32 cellular contexts compared by ENCODE assay signal in the genomic region with DNA sequence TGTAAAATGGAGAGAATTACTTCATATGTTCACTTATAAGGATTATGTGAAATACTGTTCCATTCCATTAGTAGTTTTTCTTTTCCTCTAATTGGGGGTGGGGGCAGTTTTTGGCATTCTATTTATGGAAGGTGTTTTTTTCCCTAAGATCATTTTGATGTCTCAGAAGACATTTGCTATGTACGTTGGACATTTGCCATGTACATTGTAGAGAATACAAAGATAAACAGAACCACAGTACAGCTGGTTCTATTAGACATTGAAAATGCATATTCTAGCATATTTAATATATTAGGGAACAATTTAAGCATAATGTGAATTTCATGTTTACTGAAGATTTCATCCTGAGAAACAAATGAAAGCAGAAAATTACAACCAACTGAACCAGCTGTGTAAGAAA.
"Had no signal": no experiment of that assay in that cellular context is flagged by ENCODE, and none has a peak within 500 bp of the region (broad histone marks: within the 10 kb centered on the region; RNA-seq: fewer than 3 reads in every experiment).

No MANE protein-coding gene starts in this region.

- H3K27ac Mint-ChIP-seq: activated CD4-positive, alpha-beta T cell treated with anti-CD3 and anti-CD28 coated beads for 36 hours; activated CD4-positive, alpha-beta T cell treated with anti-CD3 and anti-CD28 coated beads, Interleukin-2, amount 10 ng/mL, durations not matched to agents 7 days and 5 days; activated CD8-positive, alpha-beta T cell treated with anti-CD3 and anti-CD28 coated beads, Interleukin-2, amount 10 ng/mL, durations not matched to agents 7 days and 5 days; activated naive CD8-positive, alpha-beta T cell treated with anti-CD3 and anti-CD28 coated beads for 36 hours; activated T-helper 1 cell treated with anti-CD3 and anti-CD28 coated beads, Interleukin-12 subunit alpha, Interleukin-12 subunit beta, Interleukin-2, Interleukin-4 antibody, amounts not matched to agents 30 ng/mL and 10 ng/mL and 1 ng/mL, durations not matched to agents 14 hours and 24 hours and 36 hours; T-helper 1 cell treated with Interleukin-12 subunit alpha and Interleukin-12 subunit beta and Interleukin-4 antibody, amounts not matched to agents 30 μg/mL and 1 μg/mL, for 36 hours; T-helper 2 cell treated with Interferon-gamma antibody and Interleukin-4, amounts not matched to agents 5 μg/mL and 100 μg/mL, for 36 hours had no signal

- H3K9me3 Mint-ChIP-seq: activated CD4-positive, alpha-beta T cell treated with anti-CD3 and anti-CD28 coated beads, Interleukin-2, amount 10 ng/mL, durations not matched to agents 7 days and 5 days; activated naive CD8-positive, alpha-beta T cell treated with anti-CD3 and anti-CD28 coated beads for 36 hours; activated T-cell treated with anti-CD3 and anti-CD28 coated beads, Interleukin-2, amount 50 U/mL, for 4 hours; activated T-helper 1 cell treated with anti-CD3 and anti-CD28 coated beads, Interleukin-12 subunit alpha, Interleukin-12 subunit beta, Interleukin-2, Interleukin-4 antibody, amounts not matched to agents 30 ng/mL and 10 ng/mL and 1 ng/mL, durations not matched to agents 14 hours and 24 hours and 36 hours; T-helper 1 cell treated with Interleukin-12 subunit alpha and Interleukin-12 subunit beta and Interleukin-4 antibody, amounts not matched to agents 30 μg/mL and 1 μg/mL, for 36 hours; T-helper 2 cell treated with Interferon-gamma antibody and Interleukin-4, amounts not matched to agents 5 μg/mL and 100 μg/mL, for 36 hours had no signal

- H3K4me3 ChIP-seq: body of pancreas, Peyer's patch, SJSA1 had no signal

- H3K4me1 ChIP-seq: body of pancreas, Peyer's patch, SJSA1 had no signal

- H3K36me3 ChIP-seq: Peyer's patch, SJSA1 had no signal

- DNase-seq: activated CD4-positive, alpha-beta T cell treated with anti-CD3 and anti-CD28 coated beads for 36 hours; activated CD4-positive, alpha-beta T cell treated with anti-CD3 and anti-CD28 coated beads, Interleukin-2, amount 10 ng/mL, durations not matched to agents 7 days and 5 days; activated CD4-positive, alpha-beta T cell treated with anti-CD3 and anti-CD28 coated beads, Interleukin-2, amount 50 U/mL, for 48 hours; activated CD8-positive, alpha-beta T cell treated with anti-CD3 and anti-CD28 coated beads, Interleukin-2, amount 10 ng/mL, durations not matched to agents 7 days and 5 days; activated effector memory CD4-positive, alpha-beta T cell treated with Interleukin-2 at 50 U/mL for 16 hours; activated naive CD4-positive, alpha-beta T cell treated with anti-CD3 and anti-CD28 coated beads, Interleukin-2, amount 50 U/mL, for 16 hours; activated naive CD8-positive, alpha-beta T cell treated with anti-CD3 and anti-CD28 coated beads for 36 hours; activated T-cell treated with anti-CD3 and anti-CD28 coated beads for 4 hours; activated T-cell treated with anti-CD3 and anti-CD28 coated beads, Interleukin-2, amount 50 U/mL, for 4 hours; amygdala; body of pancreas; central memory CD4-positive, alpha-beta T cell; NCI-H1105; NCI-H1436; NCI-H1694; NCI-H1930; NCI-H2081 treated with DMSO at 0.1 percent for 48 hours; NCI-H226; NCI-H446 treated with DMSO at 0.1 percent for 48 hours; NCI-H524 treated with DMSO at 0.1 percent for 48 hours; NCI-H748 treated with DMSO at 0.1 percent for 48 hours; NK-92 treated with Interleukin-12 subunit alpha and Interleukin-12 subunit beta, amount 100 ng/mL, for 24 hours; PC-3; Peyer's patch; RPMI8226; SHP77 treated with DMSO at 0.1 percent for 48 hours; SK-N-SH had no signal

- H3K4me1 Mint-ChIP-seq: activated CD4-positive, alpha-beta T cell treated with anti-CD3 and anti-CD28 coated beads for 36 hours; activated naive CD8-positive, alpha-beta T cell treated with anti-CD3 and anti-CD28 coated beads for 36 hours had no signal

- H3K9ac ChIP-seq: KMS-11, SK-N-SH had no signal

- H3K4me2 ChIP-seq: KMS-11, SK-N-SH had no signal

- H3K9me3 ChIP-seq: body of pancreas, Peyer's patch, SJSA1, SK-N-SH had no signal

- H3K27ac ChIP-seq: body of pancreas, KMS-11, Peyer's patch, SJSA1 had no signal

- H3K4me3 Mint-ChIP-seq: activated CD4-positive, alpha-beta T cell treated with anti-CD3 and anti-CD28 coated beads for 36 hours; activated CD4-positive, alpha-beta T cell treated with anti-CD3 and anti-CD28 coated beads, Interleukin-2, amount 10 ng/mL, durations not matched to agents 7 days and 5 days; activated CD8-positive, alpha-beta T cell treated with anti-CD3 and anti-CD28 coated beads, Interleukin-2, amount 10 ng/mL, durations not matched to agents 7 days and 5 days; activated naive CD8-positive, alpha-beta T cell treated with anti-CD3 and anti-CD28 coated beads for 36 hours; activated T-cell treated with anti-CD3 and anti-CD28 coated beads, Interleukin-2, amount 50 U/mL, for 4 hours; activated T-helper 1 cell treated with anti-CD3 and anti-CD28 coated beads, Interleukin-12 subunit alpha, Interleukin-12 subunit beta, Interleukin-2, Interleukin-4 antibody, amounts not matched to agents 30 ng/mL and 10 ng/mL and 1 ng/mL, durations not matched to agents 14 hours and 24 hours and 36 hours; T-helper 1 cell treated with Interleukin-12 subunit alpha and Interleukin-12 subunit beta and Interleukin-4 antibody, amounts not matched to agents 30 μg/mL and 1 μg/mL, for 36 hours; T-helper 2 cell treated with Interferon-gamma antibody and Interleukin-4, amounts not matched to agents 5 μg/mL and 100 μg/mL, for 36 hours had no signal

- H3K27me3 Mint-ChIP-seq: activated CD4-positive, alpha-beta T cell treated with anti-CD3 and anti-CD28 coated beads for 36 hours; activated CD4-positive, alpha-beta T cell treated with anti-CD3 and anti-CD28 coated beads, Interleukin-2, amount 10 ng/mL, durations not matched to agents 7 days and 5 days; activated naive CD8-positive, alpha-beta T cell treated with anti-CD3 and anti-CD28 coated beads for 36 hours had no signal

- H3K27me3 ChIP-seq: body of pancreas, Peyer's patch, SJSA1 had no signal
